Comparison of ENCODE assay signal across 1 cellular context in genomic region chr1:25562101-25562927, GRCh38.
TF ChIP-seq lines count a peak whose summit lies in the region.

No MANE protein-coding gene starts in this region.

TF ChIP-seq in WTC11, 78 proteins besides CTCF, POLR2A, EP300 and RAD21 (continued from another document):
- TF ChIP-seq ZNF532 (CRISPR knock-in tag; IDR thresholded peaks at IDR 0.05; ENCODE audit: borderline replicate concordance) (no peak), GTF2I (CRISPR knock-in tag; conservative IDR thresholded peaks at IDR 0.05) (0 out of 2 replicates have a peak, but pooled peaks have one; percentile 62)
